In the genomic region with DNA sequence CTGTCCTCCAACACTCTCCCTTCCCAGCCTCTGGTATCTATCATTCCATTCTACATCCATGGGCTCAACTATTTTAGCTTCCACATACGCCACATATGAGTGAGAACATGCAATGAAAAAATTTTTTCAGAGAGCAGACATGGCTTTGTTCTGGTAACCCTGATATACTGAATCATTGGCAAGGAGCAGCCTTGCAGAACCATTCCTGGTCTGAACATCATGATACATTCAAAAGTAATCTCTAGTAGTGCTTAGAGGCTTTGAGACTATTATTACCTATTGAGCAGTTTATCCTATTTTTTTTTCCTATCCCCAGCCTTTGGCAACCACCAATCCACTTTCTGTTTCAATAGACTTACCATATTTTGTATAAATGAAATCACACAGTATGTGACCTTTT, we compare ENCODE assay signal across 9 cellular contexts.
"Had no signal": no experiment of that assay in that cellular context is flagged by ENCODE, and none has a peak within 500 bp of the region (broad histone marks: within the 10 kb centered on the region; RNA-seq: fewer than 3 reads in every experiment).

No MANE protein-coding gene starts in this region.

- ATAC-seq: GM23338, HCT116 had no signal

- H3K36me3 ChIP-seq: HAP-1 had no signal

- H3K9me3 ChIP-seq: HAP-1 had no signal

- DNase-seq: GM23248, GOT3, H7, H9, HCEC 1CT, HFFc6 had no signal

- H3K27ac ChIP-seq: GM23248 had no signal

- H3K4me1 ChIP-seq: HAP-1 had no signal

- H3K4me3 ChIP-seq: GM23248, GM23338, HAP-1 had no signal
